In genomic region chr16:66541388-66542360, GRCh38 we compare ENCODE assay signal across 16 cellular contexts. TPM values are rescaled to one million over a fixed set of nuclear protein-coding genes. Genes with fewer than 3 reads are reported as not detected.
DNase-seq lines count a peak whose midpoint lies in the region; ATAC-seq, FAIRE-seq and TF ChIP-seq lines count a peak whose summit lies in the region.
"Had no signal": no experiment of that assay in that cellular context is flagged by ENCODE, and none has a peak within 500 bp of the region (broad histone marks: within the 10 kb centered on the region; RNA-seq: fewer than 3 reads in every experiment).

No MANE protein-coding gene starts in this region.

- ATAC-seq in Right ventricle myocardium inferior (peak; percentile 43), left cardiac atrium (peak; percentile 14 to 40), GM18517 (IDR thresholded peaks at IDR 0.05; ENCODE audit: unreplicated experiment) (no peak)
- ATAC-seq: HCT116, SK-N-SH treated with all-trans-retinoic acid at 6 μM for 48 hours had no signal

- DNase-seq in Right ventricle myocardium inferior (ENCODE audit: missing footprints) (no peak), left ventricle myocardium inferior (no peak), HTR-8/SVneo (ENCODE audit: insufficient read length, low spot score) (no peak), left cardiac atrium (no peak), NCI-H146 treated with DMSO at 0.1 percent for 48 hours (lab: John Stamatoyannopoulos, UW; ENCODE audit: unreplicated experiment) (no peak)
- DNase-seq: CD4-positive, alpha-beta T cell; EL; NCI-H1930; Peyer's patch; SHP77 had no signal

- intact Hi-C loops in Right ventricle myocardium inferior (cut with DNase I) (no loop called here), left ventricle myocardium inferior (cut with micrococcal nuclease) (no loop called here), left cardiac atrium (cut with DNase I) (no loop called here)

- no peak overlapping the region for H3K4me3 ChIP-seq in left ventricle myocardium inferior
- no peak overlapping the region for H3K4me3 ChIP-seq in subcutaneous abdominal adipose tissue (ENCODE audit: low read depth in 1 of 5, low read length in 5 of 5)
- H3K4me3 ChIP-seq: Peyer's patch had no signal

- no peak overlapping the region for H3K27ac ChIP-seq in left ventricle myocardium inferior (replicated peaks)
- H3K27ac ChIP-seq in subcutaneous abdominal adipose tissue (ENCODE audit: low read depth, low read length) = peak overlapping the region; percentile 52
- H3K27ac ChIP-seq: HL-60, Peyer's patch had no signal

- peak overlapping the region in 1 of 5 donors; percentile 58 for H3K9ac ChIP-seq in subcutaneous abdominal adipose tissue (ENCODE audit: low read length in 5 of 5)

- no peak for TF ChIP-seq CTCF in left ventricle myocardium inferior (IDR thresholded peaks at IDR 0.05; ENCODE audit: borderline replicate concordance)

- peak; percentile 60 for FAIRE-seq in HTR-8/SVneo (lab: Jason Lieb, UNC)

- H3K36me3 ChIP-seq in left ventricle myocardium inferior (peaks cover 74% of the 10 kb centered on the region), subcutaneous abdominal adipose tissue (ENCODE audit: control insufficient read depth in 5 of 5, insufficient read depth in 5 of 5, low read length in 5 of 5) (peaks cover 3 to 56% (median 40%) of the 10 kb centered on the region in 5 donors)

- H3K4me1 ChIP-seq in left ventricle myocardium inferior = peaks cover 17% of the 10 kb centered on the region
- H3K4me1 ChIP-seq in subcutaneous abdominal adipose tissue (ENCODE audit: control insufficient read depth in 5 of 5, insufficient read depth in 5 of 5, low read length in 5 of 5) = peaks cover 0 to 27% (median 23%) of the 10 kb centered on the region in 5 donors

- H3K9me3 ChIP-seq in left ventricle myocardium inferior (replicated peaks) (no peaks in the 10 kb centered on the region), subcutaneous abdominal adipose tissue (ENCODE audit: control insufficient read depth in 5 of 5, low read length in 5 of 5) (no peaks in the 10 kb centered on the region)
- H3K9me3 ChIP-seq: Peyer's patch had no signal

- H3K27me3 ChIP-seq in left ventricle myocardium inferior (ENCODE audit: low read depth) = no peaks in the 10 kb centered on the region
- H3K27me3 ChIP-seq in subcutaneous abdominal adipose tissue (ENCODE audit: control insufficient read depth in 5 of 5, insufficient read depth in 4 of 5, low read length in 5 of 5) = no peaks in the 10 kb centered on the region
- H3K27me3 ChIP-seq: Peyer's patch had no signal

RNA-seq across cellular contexts. Expression of gene TK2, which starts 8.2 kb away (rescaled TPM):
- total RNA-seq in Right ventricle myocardium inferior = 18.6 TPM
- total RNA-seq in left ventricle myocardium inferior = 18.6 TPM
- total RNA-seq in left cardiac atrium = 10 to 100 TPM; 22.3 to 28.2 TPM

RNA-seq across cellular contexts. Expression of gene CKLF, which starts 10.7 kb away (rescaled TPM):
- total RNA-seq in Right ventricle myocardium inferior = 14.7 TPM
- 7.8 TPM for total RNA-seq in left ventricle myocardium inferior
- total RNA-seq in left cardiac atrium = 10 to 100 TPM; 15.8 to 22.5 TPM

RNA-seq across cellular contexts. Expression of gene CMTM1, which starts 24.6 kb away (rescaled TPM):
- total RNA-seq in Right ventricle myocardium inferior (0.92 TPM), left ventricle myocardium inferior (1.0 TPM), left cardiac atrium (1 to 10 TPM; 1.3 to 3.0 TPM)

RNA-seq across cellular contexts. Expression of gene CMTM2, which starts 37.6 kb away (rescaled TPM):
- 0.35 TPM for total RNA-seq in Right ventricle myocardium inferior
- not detected for total RNA-seq in left ventricle myocardium inferior
- total RNA-seq in left cardiac atrium = under 1 TPM in 1 of 2 donors, not detected in 1; 0.62 TPM
- total RNA-seq: CD4-positive, alpha-beta T cell; NCI-H460; Peyer's patch had no signal
